14 cellular contexts compared by ENCODE assay signal in the genomic region with DNA sequence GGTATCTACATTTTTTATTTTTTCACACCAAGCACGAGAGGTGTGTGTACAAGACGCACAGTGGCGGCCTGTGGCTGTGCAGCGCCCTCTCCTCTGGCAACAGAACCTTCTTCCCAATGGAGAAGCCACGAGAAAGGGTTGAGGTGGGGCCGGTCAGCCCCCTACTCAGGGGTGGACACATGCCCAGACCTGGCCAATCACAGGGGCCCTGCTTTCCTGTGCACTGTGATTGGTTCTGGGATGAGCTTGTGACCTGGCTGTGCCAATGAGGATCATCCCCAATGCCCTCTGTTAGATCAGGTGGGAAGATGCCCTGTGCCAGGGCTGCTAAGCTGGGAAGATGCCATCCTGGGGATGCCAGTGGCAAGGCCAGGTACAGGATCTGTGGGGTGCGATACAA. TPM values are rescaled to one million over a fixed set of nuclear protein-coding genes. Genes with fewer than 3 reads are reported as not detected.
A peak's percentile ranks its signal among the peaks of the same experiment; 100 is the strongest.
DNase-seq lines count a peak whose midpoint lies in the region; ATAC-seq, FAIRE-seq and TF ChIP-seq lines count a peak whose summit lies in the region.
"Had no signal": no experiment of that assay in that cellular context is flagged by ENCODE, and none has a peak within 500 bp of the region (broad histone marks: within the 10 kb centered on the region; RNA-seq: fewer than 3 reads in every experiment).

No MANE protein-coding gene starts in this region.

- intact Hi-C loops in K562 (cut with micrococcal nuclease) = no loop called here

- no peak for TF ChIP-seq POLR2A in K562 (conservative IDR thresholded peaks at IDR 0.05)

- H3K9ac ChIP-seq in K562 (ENCODE audit: insufficient read depth in 1 of 2, low read depth in 2 of 2, low read length in 2 of 2) = 0 out of 4 replicates have a peak overlapping the region, but pooled peaks of 1 of the 2 experiments have one; percentile 65

- ATAC-seq in K562 = no peak
- ATAC-seq: Right ventricle myocardium inferior had no signal

- no peaks in the 10 kb centered on the region for H3K27me3 ChIP-seq in K562 (ENCODE audit: control insufficient read depth in 2 of 2, insufficient read depth in 2 of 2, low read length in 2 of 2)
- no peaks in the 10 kb centered on the region for H3K27me3 ChIP-seq in small intestine (ENCODE audit: control insufficient read depth in 2 of 2, insufficient read depth in 2 of 2, low read length in 2 of 2)

- H3K4me2 ChIP-seq in K562 (ENCODE audit: insufficient read depth, low read length) = no peak overlapping the region

- POLR2A ChIA-PET in K562 (lab: Yijun Ruan, JAX) = interaction anchor here (1.9 kb wide), 1 partner anchor 10 kb away, joined by 7 read pairs; no protein-coding TSS in a partner anchor

- TF ChIP-seq CTCF in K562 (IDR thresholded peaks at IDR 0.05 in 2 of 3, conservative IDR thresholded peaks at IDR 0.05 in 1 of 3; ENCODE audit: insufficient read depth in 2 of 3, low read depth in 1 of 3, low read length in 3 of 3) = no peak

- CTCF ChIA-PET in K562 (lab: Yijun Ruan, JAX; ENCODE audit: low intra/inter-chr PET ratio) = no interaction called here

- DNase-seq in K562 (ENCODE audit: extremely low read depth in 1 of 4, low spot score in 3 of 4) = peak in 1 of 4 experiments; percentile 43
- no peak for DNase-seq in small intestine
- no peak for DNase-seq in central memory CD4-positive, alpha-beta T cell
- DNase-seq: DMS 273 treated with DMSO at 0.1 percent for 48 hours, EL, H9, NCI-H1930, NCI-H2171, NCI-H446 treated with DMSO at 0.1 percent for 48 hours, NCI-H748 treated with DMSO at 0.1 percent for 48 hours had no signal

- no peak for TF ChIP-seq EP300 in Ishikawa (IDR thresholded peaks at IDR 0.05; ENCODE audit: borderline replicate concordance)
- no peak for TF ChIP-seq EP300 in K562 (IDR thresholded peaks at IDR 0.05; ENCODE audit: low read length)

- in situ Hi-C loops in K562 (cut with MboI) = loop anchor here (10.0 kb wide), 1 partner anchor 632 kb away; no protein-coding TSS in a partner anchor

- H3K27ac ChIP-seq in K562 (ENCODE audit: extremely low read depth, low read depth, low read length) (no peak overlapping the region), skin epidermis (peak overlapping the region in 10 of 21 experiments; percentile 4 to 60 (median 42)), small intestine (ENCODE audit: low read depth in 1 of 2, low read length in 1 of 2) (no peak overlapping the region)
- H3K27ac ChIP-seq: SK-N-MC had no signal

- H3K4me1 ChIP-seq in K562 (replicated peaks in 1 of 2; ENCODE audit: control insufficient read depth in 2 of 2, insufficient read depth in 2 of 2, low read length in 2 of 2) (peaks cover 13 to 25% of the 10 kb centered on the region in 2 experiments), small intestine (ENCODE audit: control insufficient read depth in 2 of 2, insufficient read depth in 1 of 2, low read depth in 1 of 2, low read length in 1 of 2) (peaks cover 0 to 2% of the 10 kb centered on the region in 2 donors)

- H3K79me2 ChIP-seq in K562 (ENCODE audit: control insufficient read depth, insufficient read depth, low read length) = no peaks in the 10 kb centered on the region

- H3K36me3 ChIP-seq in K562 (ENCODE audit: control insufficient read depth, insufficient read depth, low read length) = no peaks in the 10 kb centered on the region
- H3K36me3 ChIP-seq in small intestine (ENCODE audit: control insufficient read depth in 2 of 2, insufficient read depth in 2 of 2, low read length in 2 of 2) = no peaks in the 10 kb centered on the region

- no peaks in the 10 kb centered on the region for H3K9me1 ChIP-seq in K562 (ENCODE audit: control insufficient read depth, insufficient read depth, low read length)

- WGBS in K562 (ENCODE audit: insufficient coverage, low coverage, missing lambda C conversion rate) = 74% methylated on average over 5 of the region's 7 CpGs
- 90 to 98% (median 92%) methylated on average over 7 of the region's 7 CpGs for WGBS in small intestine, 3 donors

- H4K20me1 ChIP-seq in K562 (replicated peaks; ENCODE audit: control insufficient read depth, insufficient read depth, low read length) = no peaks in the 10 kb centered on the region

- TF ChIP-seq RAD21 in Ishikawa (IDR thresholded peaks at IDR 0.05; ENCODE audit: low read depth) (no peak), K562 (CRISPR knock-in tag; conservative IDR thresholded peaks at IDR 0.05 in 1 of 2, IDR thresholded peaks at IDR 0.05 in 1 of 2) (no peak)

- H3K4me3 ChIP-seq in K562 = no peak overlapping the region
- peak overlapping the region in 6 of 7 experiments; percentile 1 to 22 (median 14) for H3K4me3 ChIP-seq in skin epidermis
- no peak overlapping the region for H3K4me3 ChIP-seq in small intestine (ENCODE audit: low read depth in 1 of 2, low read length in 2 of 2)
- H3K4me3 ChIP-seq: SK-N-MC had no signal

- no peak overlapping the region for H2AFZ ChIP-seq in K562 (ENCODE audit: low read depth, low read length)

- no peak for FAIRE-seq in K562 (lab: Jason Lieb, UNC)
- FAIRE-seq in small intestine (lab: Jason Lieb, UNC) = no peak

- BruUV-seq in K562 (replicated peaks; lab: Mats Ljungman, UMichigan) = no TSS peak

- H3K9me3 ChIP-seq in K562 (replicated peaks; ENCODE audit: control insufficient read depth, insufficient read depth, low read depth, low read length) (no peaks in the 10 kb centered on the region), small intestine (ENCODE audit: control insufficient read depth, low read depth) (no peaks in the 10 kb centered on the region)

TF ChIP-seq in Ishikawa, 13 proteins besides CTCF, POLR2A, EP300 and RAD21 (continues in another document):
- TF ChIP-seq FOXM1 (IDR thresholded peaks at IDR 0.05; ENCODE audit: borderline replicate concordance, low read depth) = no peak

RNA-seq across cellular contexts. Expression of a gene that starts 15.6 kb away (rescaled TPM):
- total RNA-seq in K562 (2011; cell fraction: chromatin; rRNA removed; ENCODE audit: low replicate concordance) = 0.25 and 1.5 TPM in 2 replicates
- total RNA-seq in K562 (2011; cell fraction: nucleolus; rRNA removed) = 2.9 and 4.7 TPM in 2 replicates
- 1.9 and 2.3 TPM in 2 replicates for total RNA-seq in K562 (2011; cell fraction: nucleoplasm; rRNA removed)
- 11.9 and 13.6 TPM in 2 replicates for total RNA-seq in K562 (2014; rRNA removed)
- 0.19 and 0.22 TPM in 2 replicates for total RNA-seq in K562 (2014; rRNA removed; fragmentation: Illumina TruSeq; extraction: Trizol)
- total RNA-seq in K562 (2015; rRNA removed; fragmentation: Illumina TruSeq; extraction: Trizol) = 0.76 and 1.3 TPM in 2 replicates
- 4.9 and 5.7 TPM in 2 replicates for total RNA-seq in K562 (2021)
- polyA plus RNA-seq in K562 (2011; rRNA removed) = 0.52 and 1.6 TPM in 2 replicates
- polyA plus RNA-seq in K562 (2011; cell fraction: cytosol; rRNA removed) = 2.4 and 5.6 TPM in 2 replicates
- 4.3 and 4.5 TPM in 2 replicates for polyA plus RNA-seq in K562 (2011; cell fraction: nucleus; rRNA removed)
- polyA plus RNA-seq in K562 (2012) = 1.6 and 2.5 TPM in 2 replicates
- 0.25 and 0.29 TPM in 2 replicates for polyA plus RNA-seq in K562 (2014; fragmentation: Illumina TruSeq; extraction: Trizol)
- under 1 TPM; 0.14 to 0.18 TPM for polyA plus RNA-seq in K562 (2014; fragmentation: Nextera tagmentation; extraction: Ambion mirVana)
- 4.0 and 4.7 TPM in 2 replicates for polyA plus RNA-seq in K562 (2014; rRNA removed)
- 0.32 and 0.48 TPM in 2 replicates for polyA minus RNA-seq in K562 (2011; rRNA and poly(A)+ RNA removed)
- 1.7 and 3.7 TPM in 2 replicates for polyA minus RNA-seq in K562 (2011; cell fraction: cytosol; rRNA and poly(A)+ RNA removed)
- 3.2 and 4.7 TPM in 2 replicates for polyA minus RNA-seq in K562 (2011; cell fraction: nucleus; rRNA and poly(A)+ RNA removed)
- polyA plus RNA-seq in small intestine = 1 to 10 TPM in 2 of 3 donors, under 1 TPM in 1; 0.89 to 7.0 (median 2.2) TPM

RNA-seq across cellular contexts. Expression of a gene that starts 51.3 kb away (rescaled TPM):
- total RNA-seq in K562 (2011; cell fraction: chromatin; rRNA removed; ENCODE audit: low replicate concordance) = 42.2 and 97.6 TPM in 2 replicates
- 57.8 and 60.5 TPM in 2 replicates for total RNA-seq in K562 (2011; cell fraction: nucleolus; rRNA removed)
- total RNA-seq in K562 (2011; cell fraction: nucleoplasm; rRNA removed) = 50.5 and 57.4 TPM in 2 replicates
- total RNA-seq in K562 (2014; rRNA removed) = 87.7 and 122 TPM in 2 replicates
- 54.0 and 58.6 TPM in 2 replicates for total RNA-seq in K562 (2014; rRNA removed; fragmentation: Illumina TruSeq; extraction: Trizol)
- 73.0 and 77.4 TPM in 2 replicates for total RNA-seq in K562 (2015; rRNA removed; fragmentation: Illumina TruSeq; extraction: Trizol)
- total RNA-seq in K562 (2021) = 109 and 119 TPM in 2 replicates
- polyA plus RNA-seq in K562 (2011; rRNA removed) = 106 and 121 TPM in 2 replicates
- 85.0 and 104 TPM in 2 replicates for polyA plus RNA-seq in K562 (2011; cell fraction: cytosol; rRNA removed)
- polyA plus RNA-seq in K562 (2011; cell fraction: nucleus; rRNA removed) = 59.1 and 61.5 TPM in 2 replicates
- polyA plus RNA-seq in K562 (2012) = 76.9 and 94.0 TPM in 2 replicates
- polyA plus RNA-seq in K562 (2014; fragmentation: Illumina TruSeq; extraction: Trizol) = 72.6 and 83.7 TPM in 2 replicates
- 1 to 10 TPM; 1.7 to 3.4 TPM for polyA plus RNA-seq in K562 (2014; fragmentation: Nextera tagmentation; extraction: Ambion mirVana)
- 60.6 and 66.3 TPM in 2 replicates for polyA plus RNA-seq in K562 (2014; rRNA removed)
- polyA minus RNA-seq in K562 (2011; rRNA and poly(A)+ RNA removed) = 99.5 and 120 TPM in 2 replicates
- polyA minus RNA-seq in K562 (2011; cell fraction: cytosol; rRNA and poly(A)+ RNA removed) = 61.5 and 61.9 TPM in 2 replicates
- 15.3 and 28.9 TPM in 2 replicates for polyA minus RNA-seq in K562 (2011; cell fraction: nucleus; rRNA and poly(A)+ RNA removed)
- 100 to 1,000 TPM in 1 of 3 donors, 10 to 100 TPM in 2; 50.8 to 113 (median 55.9) TPM for polyA plus RNA-seq in small intestine

RNA-seq across cellular contexts. Expression of a gene that starts 51.9 kb away (rescaled TPM):
- total RNA-seq in K562 (2011; cell fraction: chromatin; rRNA removed; ENCODE audit: low replicate concordance) = 9.6 and 13.0 TPM in 2 replicates
- total RNA-seq in K562 (2011; cell fraction: nucleolus; rRNA removed) = 6.7 and 10.3 TPM in 2 replicates
- total RNA-seq in K562 (2011; cell fraction: nucleoplasm; rRNA removed) = 6.0 and 8.1 TPM in 2 replicates
- total RNA-seq in K562 (2014; rRNA removed) (8.2 and 10.1 TPM in 2 replicates), K562 (2014; rRNA removed; fragmentation: Illumina TruSeq; extraction: Trizol) (2.7 and 3.7 TPM in 2 replicates), K562 (2015; rRNA removed; fragmentation: Illumina TruSeq; extraction: Trizol) (4.7 and 4.8 TPM in 2 replicates), K562 (2021) (13.8 and 14.8 TPM in 2 replicates)
- polyA plus RNA-seq in K562 (2011; rRNA removed) (5.4 and 9.6 TPM in 2 replicates), K562 (2014; fragmentation: Illumina TruSeq; extraction: Trizol) (7.4 and 11.7 TPM in 2 replicates), K562 (2014; fragmentation: Nextera tagmentation; extraction: Ambion mirVana) (under 1 TPM; 0.20 to 0.67 TPM), K562 (2014; rRNA removed) (6.2 and 6.3 TPM in 2 replicates), small intestine (100 to 1,000 TPM in 2 of 3 donors, 10 to 100 TPM in 1; 55.0 to 122 (median 103) TPM)
- polyA plus RNA-seq in K562 (2011; cell fraction: cytosol; rRNA removed) = 8.6 and 11.9 TPM in 2 replicates
- 12.2 and 15.8 TPM in 2 replicates for polyA plus RNA-seq in K562 (2011; cell fraction: nucleus; rRNA removed)
- 10.9 and 22.6 TPM in 2 replicates for polyA plus RNA-seq in K562 (2012)
- 5.0 and 5.1 TPM in 2 replicates for polyA minus RNA-seq in K562 (2011; rRNA and poly(A)+ RNA removed)
- polyA minus RNA-seq in K562 (2011; cell fraction: cytosol; rRNA and poly(A)+ RNA removed) = 7.5 and 12.5 TPM in 2 replicates
- polyA minus RNA-seq in K562 (2011; cell fraction: nucleus; rRNA and poly(A)+ RNA removed) = 2.2 and 4.3 TPM in 2 replicates

Comparison
In these comparisons a context has a peak if more than half of its experiments do, and no peak if none do; other contexts are left out.
1. H3K4me3 ChIP-seq: peak in skin epidermis (6 of 7); none in K562 (single experiment) and small intestine (0 of 2).